In genomic region chr1:234440348-234440747, GRCh38 we compare ENCODE assay signal across 1 cellular context.
TF ChIP-seq lines count a peak whose summit lies in the region.

No MANE protein-coding gene starts in this region.

TF ChIP-seq in HepG2, 621 proteins besides CTCF, POLR2A, EP300 and RAD21 (continued from another document):
- TF ChIP-seq, protein P1, sequence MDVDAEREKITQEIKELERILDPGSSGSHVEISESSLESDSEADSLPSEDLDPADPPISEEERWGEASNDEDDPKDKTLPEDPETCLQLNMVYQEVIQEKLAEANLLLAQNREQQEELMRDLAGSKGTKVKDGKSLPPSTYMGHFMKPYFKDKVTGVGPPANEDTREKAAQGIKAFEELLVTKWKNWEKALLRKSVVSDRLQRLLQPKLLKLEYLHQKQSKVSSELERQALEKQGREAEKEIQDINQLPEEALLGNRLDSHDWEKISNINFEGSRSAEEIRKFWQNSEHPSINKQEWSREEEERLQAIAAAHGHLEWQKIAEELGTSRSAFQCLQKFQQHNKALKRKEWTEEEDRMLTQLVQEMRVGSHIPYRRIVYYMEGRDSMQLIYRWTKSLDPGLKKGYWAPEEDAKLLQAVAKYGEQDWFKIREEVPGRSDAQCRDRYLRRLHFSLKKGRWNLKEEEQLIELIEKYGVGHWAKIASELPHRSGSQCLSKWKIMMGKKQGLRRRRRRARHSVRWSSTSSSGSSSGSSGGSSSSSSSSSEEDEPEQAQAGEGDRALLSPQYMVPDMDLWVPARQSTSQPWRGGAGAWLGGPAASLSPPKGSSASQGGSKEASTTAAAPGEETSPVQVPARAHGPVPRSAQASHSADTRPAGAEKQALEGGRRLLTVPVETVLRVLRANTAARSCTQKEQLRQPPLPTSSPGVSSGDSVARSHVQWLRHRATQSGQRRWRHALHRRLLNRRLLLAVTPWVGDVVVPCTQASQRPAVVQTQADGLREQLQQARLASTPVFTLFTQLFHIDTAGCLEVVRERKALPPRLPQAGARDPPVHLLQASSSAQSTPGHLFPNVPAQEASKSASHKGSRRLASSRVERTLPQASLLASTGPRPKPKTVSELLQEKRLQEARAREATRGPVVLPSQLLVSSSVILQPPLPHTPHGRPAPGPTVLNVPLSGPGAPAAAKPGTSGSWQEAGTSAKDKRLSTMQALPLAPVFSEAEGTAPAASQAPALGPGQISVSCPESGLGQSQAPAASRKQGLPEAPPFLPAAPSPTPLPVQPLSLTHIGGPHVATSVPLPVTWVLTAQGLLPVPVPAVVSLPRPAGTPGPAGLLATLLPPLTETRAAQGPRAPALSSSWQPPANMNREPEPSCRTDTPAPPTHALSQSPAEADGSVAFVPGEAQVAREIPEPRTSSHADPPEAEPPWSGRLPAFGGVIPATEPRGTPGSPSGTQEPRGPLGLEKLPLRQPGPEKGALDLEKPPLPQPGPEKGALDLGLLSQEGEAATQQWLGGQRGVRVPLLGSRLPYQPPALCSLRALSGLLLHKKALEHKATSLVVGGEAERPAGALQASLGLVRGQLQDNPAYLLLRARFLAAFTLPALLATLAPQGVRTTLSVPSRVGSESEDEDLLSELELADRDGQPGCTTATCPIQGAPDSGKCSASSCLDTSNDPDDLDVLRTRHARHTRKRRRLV (CRISPR knock-in tag; IDR thresholded peaks at IDR 0.05) = no peak
- TF ChIP-seq ZNF512B (CRISPR knock-in tag; IDR thresholded peaks at IDR 0.05; ENCODE audit: borderline replicate concordance) (no peak), ZNF337 (CRISPR knock-in tag; IDR thresholded peaks at IDR 0.05; ENCODE audit: borderline replicate concordance, low read depth) (no peak)
